Comparison of ENCODE assay signal across 1 cellular context in the genomic region with DNA sequence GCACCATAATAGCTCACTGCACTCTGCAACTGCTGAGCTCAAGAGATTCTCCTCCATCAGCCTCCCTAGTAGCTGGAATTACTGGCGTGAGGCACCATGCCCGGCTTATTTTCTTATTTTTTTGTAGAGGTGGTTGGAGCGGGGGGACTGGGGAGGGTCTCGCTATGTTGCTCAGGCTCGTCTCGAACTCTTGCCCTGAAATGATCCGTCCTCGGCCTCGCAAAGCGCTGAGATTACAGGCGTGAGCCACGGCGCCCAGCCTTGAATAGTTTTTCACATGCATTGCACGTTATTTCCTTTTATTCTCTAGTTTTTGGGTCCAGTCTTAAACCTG.
A peak's percentile ranks its signal among the peaks of the same experiment; 100 is the strongest.
TF ChIP-seq lines count a peak whose summit lies in the region.

No MANE protein-coding gene starts in this region.

TF ChIP-seq in HepG2, 621 proteins besides CTCF, POLR2A, EP300 and RAD21 (continues in another document):
- TF ChIP-seq YEATS4 (CRISPR knock-in tag; IDR thresholded peaks at IDR 0.05; ENCODE audit: borderline replicate concordance) (peak; percentile 4; the same call in 1 of the 2 replicates), ATF7-NPFF (CRISPR knock-in tag; IDR thresholded peaks at IDR 0.05; ENCODE audit: low read depth) (no peak), NCOA1 (CRISPR knock-in tag; IDR thresholded peaks at IDR 0.05) (no peak), WIZ (CRISPR knock-in tag; IDR thresholded peaks at IDR 0.05) (0 out of 2 replicates have a peak, but pooled peaks have one; percentile 45), CCDC6 (CRISPR knock-in tag; IDR thresholded peaks at IDR 0.05) (0 out of 2 replicates have a peak, but pooled peaks have one; percentile 76), NRL (CRISPR knock-in tag; IDR thresholded peaks at IDR 0.05; ENCODE audit: borderline replicate concordance) (peak; percentile 56; the same call in 1 of the 2 replicates), ZFYVE20 (CRISPR knock-in tag; IDR thresholded peaks at IDR 0.05; ENCODE audit: borderline replicate concordance, low read depth) (no peak), RAD51 (IDR thresholded peaks at IDR 0.05; ENCODE audit: borderline replicate concordance) (no peak), ZMYM2 (CRISPR knock-in tag; IDR thresholded peaks at IDR 0.05) (peak; percentile 82), NONO (IDR thresholded peaks at IDR 0.05) (no peak), NONO (CRISPR knock-in tag; conservative IDR thresholded peaks at IDR 0.05) (peak; percentile 6; the same call in 1 of the 2 replicates), SRY (CRISPR knock-in tag; IDR thresholded peaks at IDR 0.05) (0 out of 2 replicates have a peak, but pooled peaks have one; percentile 29), ZNF124 (CRISPR knock-in tag; IDR thresholded peaks at IDR 0.05) (no peak), ZNF224 (CRISPR knock-in tag; IDR thresholded peaks at IDR 0.05) (peak; percentile 73; the same call in 1 of the 2 replicates), PTBP1 (IDR thresholded peaks at IDR 0.05; ENCODE audit: low read depth, low read length, poor library complexity, severe bottlenecking) (no peak), EEA1 (CRISPR knock-in tag; IDR thresholded peaks at IDR 0.05; ENCODE audit: borderline replicate concordance) (0 out of 2 replicates have a peak, but pooled peaks have one; percentile 48), ZNF329 (CRISPR knock-in tag; IDR thresholded peaks at IDR 0.05; ENCODE audit: low read depth) (0 out of 2 replicates have a peak, but pooled peaks have one; percentile 28), ZNF746 (CRISPR knock-in tag; IDR thresholded peaks at IDR 0.05) (0 out of 2 replicates have a peak, but pooled peaks have one; percentile 17), ZNF891 (CRISPR knock-in tag; IDR thresholded peaks at IDR 0.05) (0 out of 2 replicates have a peak, but pooled peaks have one; percentile 26), KDM5A (IDR thresholded peaks at IDR 0.05; ENCODE audit: borderline replicate concordance, low read length) (no peak), ZNF501 (CRISPR knock-in tag; IDR thresholded peaks at IDR 0.05) (0 out of 2 replicates have a peak, but pooled peaks have one; percentile 30)
- TF ChIP-seq, protein P1, sequence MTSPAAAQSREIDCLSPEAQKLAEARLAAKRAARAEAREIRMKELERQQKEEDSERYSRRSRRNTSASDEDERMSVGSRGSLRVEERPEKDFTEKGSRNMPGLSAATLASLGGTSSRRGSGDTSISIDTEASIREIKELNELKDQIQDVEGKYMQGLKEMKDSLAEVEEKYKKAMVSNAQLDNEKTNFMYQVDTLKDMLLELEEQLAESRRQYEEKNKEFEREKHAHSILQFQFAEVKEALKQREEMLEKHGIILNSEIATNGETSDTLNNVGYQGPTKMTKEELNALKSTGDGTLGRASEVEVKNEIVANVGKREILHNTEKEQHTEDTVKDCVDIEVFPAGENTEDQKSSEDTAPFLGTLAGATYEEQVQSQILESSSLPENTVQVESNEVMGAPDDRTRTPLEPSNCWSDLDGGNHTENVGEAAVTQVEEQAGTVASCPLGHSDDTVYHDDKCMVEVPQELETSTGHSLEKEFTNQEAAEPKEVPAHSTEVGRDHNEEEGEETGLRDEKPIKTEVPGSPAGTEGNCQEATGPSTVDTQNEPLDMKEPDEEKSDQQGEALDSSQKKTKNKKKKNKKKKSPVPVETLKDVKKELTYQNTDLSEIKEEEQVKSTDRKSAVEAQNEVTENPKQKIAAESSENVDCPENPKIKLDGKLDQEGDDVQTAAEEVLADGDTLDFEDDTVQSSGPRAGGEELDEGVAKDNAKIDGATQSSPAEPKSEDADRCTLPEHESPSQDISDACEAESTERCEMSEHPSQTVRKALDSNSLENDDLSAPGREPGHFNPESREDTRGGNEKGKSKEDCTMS (CRISPR knock-in tag; conservative IDR thresholded peaks at IDR 0.05), result no peak
- TF ChIP-seq, protein P2, sequence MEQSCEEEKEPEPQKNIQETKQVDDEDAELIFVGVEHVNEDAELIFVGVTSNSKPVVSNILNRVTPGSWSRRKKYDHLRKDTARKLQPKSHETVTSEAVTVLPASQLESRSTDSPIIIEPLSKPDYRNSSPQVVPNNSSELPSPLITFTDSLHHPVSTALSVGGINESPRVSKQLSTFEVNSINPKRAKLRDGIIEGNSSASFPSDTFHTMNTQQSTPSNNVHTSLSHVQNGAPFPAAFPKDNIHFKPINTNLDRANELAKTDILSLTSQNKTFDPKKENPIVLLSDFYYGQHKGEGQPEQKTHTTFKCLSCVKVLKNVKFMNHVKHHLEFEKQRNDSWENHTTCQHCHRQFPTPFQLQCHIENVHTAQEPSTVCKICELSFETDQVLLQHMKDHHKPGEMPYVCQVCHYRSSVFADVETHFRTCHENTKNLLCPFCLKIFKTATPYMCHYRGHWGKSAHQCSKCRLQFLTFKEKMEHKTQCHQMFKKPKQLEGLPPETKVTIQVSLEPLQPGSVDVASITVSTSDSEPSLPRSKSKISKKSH (CRISPR knock-in tag; IDR thresholded peaks at IDR 0.05; ENCODE audit: borderline replicate concordance), result 0 out of 2 replicates have a peak, but pooled peaks have one; percentile 17
- TF ChIP-seq, protein P3, sequence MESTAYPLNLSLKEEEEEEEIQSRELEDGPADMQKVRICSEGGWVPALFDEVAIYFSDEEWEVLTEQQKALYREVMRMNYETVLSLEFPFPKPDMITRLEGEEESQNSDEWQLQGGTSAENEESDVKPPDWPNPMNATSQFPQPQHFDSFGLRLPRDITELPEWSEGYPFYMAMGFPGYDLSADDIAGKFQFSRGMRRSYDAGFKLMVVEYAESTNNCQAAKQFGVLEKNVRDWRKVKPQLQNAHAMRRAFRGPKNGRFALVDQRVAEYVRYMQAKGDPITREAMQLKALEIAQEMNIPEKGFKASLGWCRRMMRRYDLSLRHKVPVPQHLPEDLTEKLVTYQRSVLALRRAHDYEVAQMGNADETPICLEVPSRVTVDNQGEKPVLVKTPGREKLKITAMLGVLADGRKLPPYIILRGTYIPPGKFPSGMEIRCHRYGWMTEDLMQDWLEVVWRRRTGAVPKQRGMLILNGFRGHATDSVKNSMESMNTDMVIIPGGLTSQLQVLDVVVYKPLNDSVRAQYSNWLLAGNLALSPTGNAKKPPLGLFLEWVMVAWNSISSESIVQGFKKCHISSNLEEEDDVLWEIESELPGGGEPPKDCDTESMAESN (CRISPR knock-in tag; conservative IDR thresholded peaks at IDR 0.05), result no peak
- TF ChIP-seq, protein P4, sequence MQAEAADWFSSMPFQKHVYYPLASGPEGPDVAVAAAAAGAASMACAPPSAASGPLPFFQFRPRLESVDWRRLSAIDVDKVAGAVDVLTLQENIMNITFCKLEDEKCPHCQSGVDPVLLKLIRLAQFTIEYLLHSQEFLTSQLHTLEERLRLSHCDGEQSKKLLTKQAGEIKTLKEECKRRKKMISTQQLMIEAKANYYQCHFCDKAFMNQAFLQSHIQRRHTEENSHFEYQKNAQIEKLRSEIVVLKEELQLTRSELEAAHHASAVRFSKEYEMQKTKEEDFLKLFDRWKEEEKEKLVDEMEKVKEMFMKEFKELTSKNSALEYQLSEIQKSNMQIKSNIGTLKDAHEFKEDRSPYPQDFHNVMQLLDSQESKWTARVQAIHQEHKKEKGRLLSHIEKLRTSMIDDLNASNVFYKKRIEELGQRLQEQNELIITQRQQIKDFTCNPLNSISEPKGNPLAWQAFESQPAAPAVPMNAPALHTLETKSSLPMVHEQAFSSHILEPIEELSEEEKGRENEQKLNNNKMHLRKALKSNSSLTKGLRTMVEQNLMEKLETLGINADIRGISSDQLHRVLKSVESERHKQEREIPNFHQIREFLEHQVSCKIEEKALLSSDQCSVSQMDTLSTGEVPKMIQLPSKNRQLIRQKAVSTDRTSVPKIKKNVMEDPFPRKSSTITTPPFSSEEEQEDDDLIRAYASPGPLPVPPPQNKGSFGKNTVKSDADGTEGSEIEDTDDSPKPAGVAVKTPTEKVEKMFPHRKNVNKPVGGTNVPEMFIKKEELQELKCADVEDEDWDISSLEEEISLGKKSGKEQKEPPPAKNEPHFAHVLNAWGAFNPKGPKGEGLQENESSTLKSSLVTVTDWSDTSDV (CRISPR knock-in tag; IDR thresholded peaks at IDR 0.05), result 0 out of 2 replicates have a peak, but pooled peaks have one; percentile 49
- TF ChIP-seq, protein P5, sequence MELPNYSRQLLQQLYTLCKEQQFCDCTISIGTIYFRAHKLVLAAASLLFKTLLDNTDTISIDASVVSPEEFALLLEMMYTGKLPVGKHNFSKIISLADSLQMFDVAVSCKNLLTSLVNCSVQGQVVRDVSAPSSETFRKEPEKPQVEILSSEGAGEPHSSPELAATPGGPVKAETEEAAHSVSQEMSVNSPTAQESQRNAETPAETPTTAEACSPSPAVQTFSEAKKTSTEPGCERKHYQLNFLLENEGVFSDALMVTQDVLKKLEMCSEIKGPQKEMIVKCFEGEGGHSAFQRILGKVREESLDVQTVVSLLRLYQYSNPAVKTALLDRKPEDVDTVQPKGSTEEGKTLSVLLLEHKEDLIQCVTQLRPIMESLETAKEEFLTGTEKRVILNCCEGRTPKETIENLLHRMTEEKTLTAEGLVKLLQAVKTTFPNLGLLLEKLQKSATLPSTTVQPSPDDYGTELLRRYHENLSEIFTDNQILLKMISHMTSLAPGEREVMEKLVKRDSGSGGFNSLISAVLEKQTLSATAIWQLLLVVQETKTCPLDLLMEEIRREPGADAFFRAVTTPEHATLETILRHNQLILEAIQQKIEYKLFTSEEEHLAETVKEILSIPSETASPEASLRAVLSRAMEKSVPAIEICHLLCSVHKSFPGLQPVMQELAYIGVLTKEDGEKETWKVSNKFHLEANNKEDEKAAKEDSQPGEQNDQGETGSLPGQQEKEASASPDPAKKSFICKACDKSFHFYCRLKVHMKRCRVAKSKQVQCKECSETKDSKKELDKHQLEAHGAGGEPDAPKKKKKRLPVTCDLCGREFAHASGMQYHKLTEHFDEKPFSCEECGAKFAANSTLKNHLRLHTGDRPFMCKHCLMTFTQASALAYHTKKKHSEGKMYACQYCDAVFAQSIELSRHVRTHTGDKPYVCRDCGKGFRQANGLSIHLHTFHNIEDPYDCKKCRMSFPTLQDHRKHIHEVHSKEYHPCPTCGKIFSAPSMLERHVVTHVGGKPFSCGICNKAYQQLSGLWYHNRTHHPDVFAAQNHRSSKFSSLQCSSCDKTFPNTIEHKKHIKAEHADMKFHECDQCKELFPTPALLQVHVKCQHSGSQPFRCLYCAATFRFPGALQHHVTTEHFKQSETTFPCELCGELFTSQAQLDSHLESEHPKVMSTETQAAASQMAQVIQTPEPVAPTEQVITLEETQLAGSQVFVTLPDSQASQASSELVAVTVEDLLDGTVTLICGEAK (IDR thresholded peaks at IDR 0.05), result no peak
- TF ChIP-seq, protein P5 (CRISPR knock-in tag; IDR thresholded peaks at IDR 0.05), result peak; percentile 61
- TF ChIP-seq, protein P6, sequence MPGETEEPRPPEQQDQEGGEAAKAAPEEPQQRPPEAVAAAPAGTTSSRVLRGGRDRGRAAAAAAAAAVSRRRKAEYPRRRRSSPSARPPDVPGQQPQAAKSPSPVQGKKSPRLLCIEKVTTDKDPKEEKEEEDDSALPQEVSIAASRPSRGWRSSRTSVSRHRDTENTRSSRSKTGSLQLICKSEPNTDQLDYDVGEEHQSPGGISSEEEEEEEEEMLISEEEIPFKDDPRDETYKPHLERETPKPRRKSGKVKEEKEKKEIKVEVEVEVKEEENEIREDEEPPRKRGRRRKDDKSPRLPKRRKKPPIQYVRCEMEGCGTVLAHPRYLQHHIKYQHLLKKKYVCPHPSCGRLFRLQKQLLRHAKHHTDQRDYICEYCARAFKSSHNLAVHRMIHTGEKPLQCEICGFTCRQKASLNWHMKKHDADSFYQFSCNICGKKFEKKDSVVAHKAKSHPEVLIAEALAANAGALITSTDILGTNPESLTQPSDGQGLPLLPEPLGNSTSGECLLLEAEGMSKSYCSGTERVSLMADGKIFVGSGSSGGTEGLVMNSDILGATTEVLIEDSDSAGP (CRISPR knock-in tag; IDR thresholded peaks at IDR 0.05; ENCODE audit: borderline replicate concordance), result 0 out of 2 replicates have a peak, but pooled peaks have one; percentile 4
- TF ChIP-seq, protein P7, sequence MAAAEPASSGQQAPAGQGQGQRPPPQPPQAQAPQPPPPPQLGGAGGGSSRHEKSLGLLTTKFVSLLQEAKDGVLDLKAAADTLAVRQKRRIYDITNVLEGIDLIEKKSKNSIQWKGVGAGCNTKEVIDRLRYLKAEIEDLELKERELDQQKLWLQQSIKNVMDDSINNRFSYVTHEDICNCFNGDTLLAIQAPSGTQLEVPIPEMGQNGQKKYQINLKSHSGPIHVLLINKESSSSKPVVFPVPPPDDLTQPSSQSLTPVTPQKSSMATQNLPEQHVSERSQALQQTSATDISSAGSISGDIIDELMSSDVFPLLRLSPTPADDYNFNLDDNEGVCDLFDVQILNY (CRISPR knock-in tag; conservative IDR thresholded peaks at IDR 0.05), result 0 out of 2 replicates have a peak, but pooled peaks have one; percentile 26
